ENCODE assay signal across 8 cellular contexts in genomic region chr20:4026093-4026601, GRCh38. TPM values are rescaled to one million over a fixed set of nuclear protein-coding genes. Genes with fewer than 3 reads are reported as not detected.
DNase-seq lines count a peak whose midpoint lies in the region; ATAC-seq and TF ChIP-seq lines count a peak whose summit lies in the region.

No MANE protein-coding gene starts in this region.

- ATAC-seq in mucosa of descending colon, result peak; percentile 46
- ATAC-seq in GM18520 (IDR thresholded peaks at IDR 0.05; ENCODE audit: unreplicated experiment), result no peak
- no peak for ATAC-seq in GM19023 (IDR thresholded peaks at IDR 0.05; ENCODE audit: unreplicated experiment)

- intact Hi-C loops in dorsolateral prefrontal cortex (cut with DNase I), result no loop called here
- intact Hi-C loops in mucosa of descending colon (cut with DNase I, micrococcal nuclease), result no loop called here
- intact Hi-C loops in vagina (cut with DNase I), result no loop called here

- H3K27me3 ChIP-seq in dorsolateral prefrontal cortex (no peaks in the 10 kb centered on the region), vagina (no peaks in the 10 kb centered on the region)

- no peak for TF ChIP-seq POLR2A in vagina (IDR thresholded peaks at IDR 0.05)

- H3K4me1 ChIP-seq in mucosa of descending colon (ENCODE audit: low read depth), result no peaks in the 10 kb centered on the region
- H3K4me1 ChIP-seq in vagina, result peaks cover 12% of the 10 kb centered on the region

- TF ChIP-seq CTCF in dorsolateral prefrontal cortex (IDR thresholded peaks at IDR 0.05 in 54 of 56, conservative IDR thresholded peaks at IDR 0.05 in 2 of 56; ENCODE audit: low read depth in 1 of 56, partially characterized antibody in 56 of 56) (peak in 31 of 56 donors; percentile 8 to 48 (median 25)), mucosa of descending colon (IDR thresholded peaks at IDR 0.05) (no peak), vagina (IDR thresholded peaks at IDR 0.05) (peak in 1 of 3 experiments; percentile 18), GM20000 (IDR thresholded peaks at IDR 0.05; ENCODE audit: extremely low read depth, missing control alignments) (no peak)

- H3K4me3 ChIP-seq in dorsolateral prefrontal cortex, result no peak overlapping the region
- no peak overlapping the region for H3K4me3 ChIP-seq in mucosa of descending colon
- H3K4me3 ChIP-seq in vagina, result no peak overlapping the region

- peak overlapping the region in 16 of 59 donors; percentile 1 to 74 (median 48) for H3K27ac ChIP-seq in dorsolateral prefrontal cortex
- H3K27ac ChIP-seq in vagina, result no peak overlapping the region

- H3K36me3 ChIP-seq in mucosa of descending colon (ENCODE audit: low read depth), result no peaks in the 10 kb centered on the region
- no peaks in the 10 kb centered on the region for H3K36me3 ChIP-seq in vagina

- H3K9me3 ChIP-seq in mucosa of descending colon (no peaks in the 10 kb centered on the region), vagina (no peaks in the 10 kb centered on the region)

- DNase-seq in DMS 273 treated with DMSO at 0.1 percent for 48 hours (lab: John Stamatoyannopoulos, UW) (peak; percentile 93), NCI-H2171 treated with DMSO at 0.1 percent for 48 hours (lab: John Stamatoyannopoulos, UW) (peak; percentile 93), dorsolateral prefrontal cortex (peak in 3 of 10 donors; percentile 17 to 54 (median 38)), mucosa of descending colon (no peak), vagina (ENCODE audit: extremely low spot score in 2 of 2) (no peak), GM20000 (ENCODE audit: low spot score) (no peak)

RNA-seq across cellular contexts. Expression of gene RNF24, which starts 10.8 kb away (rescaled TPM):
- total RNA-seq in dorsolateral prefrontal cortex, result 10 to 100 TPM; 25.7 to 63.7 (median 39.6) TPM
- 1 to 10 TPM; 3.2 to 8.2 (median 7.5) TPM for total RNA-seq in mucosa of descending colon
- 15.5 TPM for total RNA-seq in vagina

Comparison
In these comparisons a context has a peak if more than half of its experiments do, and no peak if none do; other contexts are left out.
1. DNase-seq: peak in DMS 273 treated with DMSO at 0.1 percent for 48 hours (single experiment) and NCI-H2171 treated with DMSO at 0.1 percent for 48 hours (single experiment); none in mucosa of descending colon (0 of 3), vagina (0 of 2) and GM20000 (single experiment).
2. CTCF ChIP-seq: peak in dorsolateral prefrontal cortex (31 of 56); none in mucosa of descending colon (single experiment) and GM20000 (single experiment).